ENCODE assay signal across 27 cellular contexts in the genomic region with DNA sequence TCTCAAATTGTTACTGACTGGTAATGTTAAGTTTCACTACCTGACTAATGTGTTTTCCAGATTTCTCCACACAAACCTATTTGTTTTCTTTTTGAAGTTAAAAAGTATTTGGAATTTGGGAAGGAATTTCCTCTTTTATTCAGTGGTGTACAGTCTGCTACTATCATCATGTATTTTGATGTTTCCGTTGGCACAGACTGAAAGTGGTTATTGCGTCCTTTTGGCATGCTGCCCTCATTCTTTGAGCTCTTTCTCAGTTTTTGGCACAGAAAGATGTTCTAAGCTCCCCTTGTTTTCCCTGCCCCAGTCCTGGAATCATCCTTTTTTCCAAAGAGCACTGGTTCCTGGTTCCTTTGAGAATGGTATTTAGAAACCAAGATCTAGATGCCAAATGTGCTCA. TPM values are rescaled to one million over a fixed set of nuclear protein-coding genes. Genes with fewer than 3 reads are reported as not detected.
DNase-seq lines count a peak whose midpoint lies in the region; ATAC-seq and TF ChIP-seq lines count a peak whose summit lies in the region.
"Had no signal": no experiment of that assay in that cellular context is flagged by ENCODE, and none has a peak within 500 bp of the region (broad histone marks: within the 10 kb centered on the region; RNA-seq: fewer than 3 reads in every experiment).

No MANE protein-coding gene starts in this region.

- H2BK120ac ChIP-seq in IMR-90 (ENCODE audit: low read depth, low read length) = no peak overlapping the region

- H3K9me1 ChIP-seq in IMR-90 (ENCODE audit: insufficient read depth, low read length) = peaks cover 4% of the 10 kb centered on the region

- no peak overlapping the region for H4K5ac ChIP-seq in IMR-90 (ENCODE audit: low read depth, low read length)

- no peak for TF ChIP-seq POLR2A in IMR-90 (IDR thresholded peaks at IDR 0.05; ENCODE audit: low read depth, low read length)
- TF ChIP-seq POLR2A in suprapubic skin (IDR thresholded peaks at IDR 0.05) = no peak

- H4K20me1 ChIP-seq in IMR-90 (ENCODE audit: insufficient read depth, low read length) = no peaks in the 10 kb centered on the region

- no peak overlapping the region for H2AK9ac ChIP-seq in IMR-90 (replicated peaks; ENCODE audit: low read depth, low read length, poor library complexity)

- in situ Hi-C loops in IMR-90 (cut with MboI; ENCODE audit: low sequenced_read_pairs) = no loop called here

- TF ChIP-seq RAD21 in IMR-90 (IDR thresholded peaks at IDR 0.05; ENCODE audit: low read length) = no peak

- no peak overlapping the region for H2BK15ac ChIP-seq in IMR-90 (ENCODE audit: low read depth, low read length)

- no peak for TF ChIP-seq CTCF in IMR-90 (conservative IDR thresholded peaks at IDR 0.05; ENCODE audit: low read depth, low read length)
- TF ChIP-seq CTCF in fibroblast of mammary gland (conservative IDR thresholded peaks at IDR 0.05; ENCODE audit: control insufficient read depth, insufficient read depth, low read depth, low read length) = no peak
- no peak for TF ChIP-seq CTCF in suprapubic skin (IDR thresholded peaks at IDR 0.05)

- H2AK5ac ChIP-seq in IMR-90 (ENCODE audit: low read depth, low read length) = no peak overlapping the region

- intact Hi-C loops in IMR-90 (cut with micrococcal nuclease) = no loop called here

- no peak overlapping the region for H2BK20ac ChIP-seq in IMR-90 (ENCODE audit: low read depth, low read length)

- no CpG with 5 or more reads among the region's 2 CpGs for WGBS in IMR-90 (ENCODE audit: extremely low coverage in 2 of 2, insufficient read length in 1 of 2), 2 experiments
- WGBS in suprapubic skin = 49% methylated on average over 2 of the region's 2 CpGs

- CTCF ChIA-PET in IMR-90 (lab: Yijun Ruan, JAX) = interaction anchor here (0.7 kb wide), 1 partner anchor 151 kb away, joined by 3 read pairs; no protein-coding TSS in a partner anchor

- no TSS peak for BruUV-seq in IMR-90 (replicated peaks; lab: Mats Ljungman, UMichigan)

- POLR2A ChIA-PET in IMR-90 (lab: Charles Lee; ENCODE audit: unreplicated experiment) = no interaction called here

- dilution Hi-C loops in IMR-90 (cut with HindIII; ENCODE audit: low sequenced_read_pairs, unreplicated experiment) = no loop called here

- no peak overlapping the region for H3K9ac ChIP-seq in IMR-90 (ENCODE audit: low read depth, low read length)
- no peak overlapping the region for H3K9ac ChIP-seq in adipocyte (ENCODE audit: low read length)
- H3K9ac ChIP-seq: neural progenitor cell had no signal

- H3K36me3 ChIP-seq in IMR-90 (ENCODE audit: control insufficient read depth, insufficient read depth, low read length) (peaks cover 7% of the 10 kb centered on the region; the same call in 1 of the 2 replicates), adipocyte (ENCODE audit: control insufficient read depth, insufficient read depth, low read length, severe bottlenecking) (peaks cover 26% of the 10 kb centered on the region), suprapubic skin (no peaks in the 10 kb centered on the region)
- H3K36me3 ChIP-seq: cardiac muscle cell, neural progenitor cell, SJCRH30 had no signal

- H3K27ac ChIP-seq in IMR-90 (ENCODE audit: insufficient read depth, low read length) (no peak overlapping the region), suprapubic skin (no peak overlapping the region)
- H3K27ac ChIP-seq: cardiac muscle cell, epithelial cell of prostate, left lung, neural progenitor cell, PC-9, psoas muscle, SJCRH30, spleen, VCaP had no signal

- H3K4me3 ChIP-seq in IMR-90 (ENCODE audit: insufficient read depth, low read depth, low read length) (no peak overlapping the region), adipocyte (ENCODE audit: low read length) (no peak overlapping the region), fibroblast of mammary gland (ENCODE audit: control insufficient read depth, low read depth, low read length) (no peak overlapping the region), suprapubic skin (no peak overlapping the region)
- H3K4me3 ChIP-seq: cardiac muscle cell, left lung, neural progenitor cell, PC-9, psoas muscle, SJCRH30, spleen had no signal

- no peak for ATAC-seq in IMR-90 (ENCODE audit: low read depth)
- ATAC-seq: HCT116, left lung, psoas muscle, T-helper 17 cell had no signal

- no peak overlapping the region for H3K4ac ChIP-seq in IMR-90 (ENCODE audit: low read depth, low read length)

- H3K9me3 ChIP-seq in IMR-90 (ENCODE audit: control insufficient read depth, insufficient read depth, low read length) = peaks cover 8% of the 10 kb centered on the region
- peaks cover 18% of the 10 kb centered on the region for H3K9me3 ChIP-seq in adipocyte (ENCODE audit: control insufficient read depth, low read length)
- H3K9me3 ChIP-seq in suprapubic skin = no peaks in the 10 kb centered on the region
- H3K9me3 ChIP-seq: SJCRH30 had no signal

- H3K4me1 ChIP-seq in IMR-90 (ENCODE audit: control insufficient read depth, insufficient read depth, low read length) (peaks cover 5% of the 10 kb centered on the region; the same call in 1 of the 2 replicates), adipocyte (ENCODE audit: control insufficient read depth, insufficient read depth, low read length) (peaks cover 7% of the 10 kb centered on the region), suprapubic skin (peaks cover 6% of the 10 kb centered on the region)
- H3K4me1 ChIP-seq: left lung, psoas muscle, SJCRH30 had no signal

- H3K4me2 ChIP-seq in IMR-90 (ENCODE audit: low read depth, low read length) = no peak overlapping the region
- H3K4me2 ChIP-seq: neural progenitor cell, PC-9 had no signal

- H3K18ac ChIP-seq in IMR-90 (ENCODE audit: low read depth, low read length) = no peak overlapping the region

- no peak overlapping the region for H4K8ac ChIP-seq in IMR-90 (ENCODE audit: low read depth in 2 of 2, low read length in 2 of 2)

- no peak overlapping the region for H3K23ac ChIP-seq in IMR-90 (ENCODE audit: low read depth, low read length)

- H2BK5ac ChIP-seq in IMR-90 (ENCODE audit: low read depth, low read length, poor library complexity, severe bottlenecking) = no peak overlapping the region

- H3K56ac ChIP-seq in IMR-90 (ENCODE audit: extremely low read depth, insufficient read depth, low read length) = no peak overlapping the region

- DNase-seq in IMR-90 = peak; percentile 45
- DNase-seq in adipocyte (ENCODE audit: low read depth) = peak; percentile 27
- peak; percentile 82 for DNase-seq in fibroblast of mammary gland (ENCODE audit: low read depth)
- peak; percentile 27 for DNase-seq in pulmonary artery endothelial cell (ENCODE audit: low read depth, low spot score)
- no peak for DNase-seq in NCI-H146 treated with DMSO at 0.1 percent for 48 hours (lab: John Stamatoyannopoulos, UW; ENCODE audit: unreplicated experiment)
- no peak for DNase-seq in 8988T
- no peak for DNase-seq in suprapubic skin (ENCODE audit: low spot score in 2 of 2)
- DNase-seq in middle frontal gyrus (ENCODE audit: extremely low spot score, low spot score) = no peak
- DNase-seq: activated CD8-positive, alpha-beta memory T cell treated with anti-CD3 and anti-CD28 coated beads, Interleukin-2, amount 50 U/mL, for 4 hours; activated naive CD8-positive, alpha-beta T cell treated with anti-CD3 and anti-CD28 coated beads, Interleukin-2, amount 10 ng/mL, durations not matched to agents 7 days and 5 days; DMS79 treated with DMSO at 0.1 percent for 48 hours; glutamatergic neuron; left lung; MM.1S; NCI-H1694; NCI-H345; NCI-H82; PC-9; psoas muscle; SJCRH30; spleen; T-helper 17 cell had no signal

- H3K14ac ChIP-seq in IMR-90 (replicated peaks; ENCODE audit: low read depth, low read length) = no peak overlapping the region

- H3K79me1 ChIP-seq in IMR-90 (ENCODE audit: low read depth in 1 of 2, low read length in 2 of 2) = 0 out of 4 replicates have a peak, but pooled peaks cover 0 to 5% of the 10 kb centered on the region in 2 experiments

- no peak overlapping the region for H4K91ac ChIP-seq in IMR-90 (ENCODE audit: insufficient read depth, low read depth, low read length)

- no peak for TF ChIP-seq EP300 in suprapubic skin (IDR thresholded peaks at IDR 0.05)

- no peak overlapping the region for H2AFZ ChIP-seq in IMR-90 (replicated peaks; ENCODE audit: low read length, poor library complexity)
- H2AFZ ChIP-seq: neural progenitor cell, PC-9 had no signal

- H3K27me3 ChIP-seq in IMR-90 (ENCODE audit: control insufficient read depth, insufficient read depth, low read length) (no peaks in the 10 kb centered on the region), adipocyte (replicated peaks; ENCODE audit: control insufficient read depth, insufficient read depth, low read length) (no peaks in the 10 kb centered on the region), suprapubic skin (no peaks in the 10 kb centered on the region)
- H3K27me3 ChIP-seq: cardiac muscle cell, left lung, neural progenitor cell, SJCRH30, spleen had no signal

TF ChIP-seq in IMR-90, 13 proteins besides CTCF, POLR2A, EP300 and RAD21 (continues in another document):
- TF ChIP-seq RFX5 (IDR thresholded peaks at IDR 0.05; ENCODE audit: low read depth, low read length) = no peak
- TF ChIP-seq MXI1 (IDR thresholded peaks at IDR 0.05; ENCODE audit: borderline replicate concordance, low read depth, low read length) = no peak
- TF ChIP-seq FOS (IDR thresholded peaks at IDR 0.05; ENCODE audit: low read depth, low read length) = no peak
- TF ChIP-seq MAZ (IDR thresholded peaks at IDR 0.05; ENCODE audit: borderline replicate concordance, low read depth, low read length) = no peak
- no peak for TF ChIP-seq CEBPB (IDR thresholded peaks at IDR 0.05; ENCODE audit: low read depth, low read length)
- no peak for TF ChIP-seq NFE2L2 (IDR thresholded peaks at IDR 0.05; ENCODE audit: low read depth, low read length)
- no peak for TF ChIP-seq SMC3 (IDR thresholded peaks at IDR 0.05; ENCODE audit: low read depth, low read length)
- TF ChIP-seq, protein P1, sequence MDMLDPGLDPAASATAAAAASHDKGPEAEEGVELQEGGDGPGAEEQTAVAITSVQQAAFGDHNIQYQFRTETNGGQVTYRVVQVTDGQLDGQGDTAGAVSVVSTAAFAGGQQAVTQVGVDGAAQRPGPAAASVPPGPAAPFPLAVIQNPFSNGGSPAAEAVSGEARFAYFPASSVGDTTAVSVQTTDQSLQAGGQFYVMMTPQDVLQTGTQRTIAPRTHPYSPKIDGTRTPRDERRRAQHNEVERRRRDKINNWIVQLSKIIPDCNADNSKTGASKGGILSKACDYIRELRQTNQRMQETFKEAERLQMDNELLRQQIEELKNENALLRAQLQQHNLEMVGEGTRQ (IDR thresholded peaks at IDR 0.05; ENCODE audit: low read depth, low read length) = no peak
- no peak for TF ChIP-seq MAFK (IDR thresholded peaks at IDR 0.05; ENCODE audit: low read depth, low read length)

RNA-seq across cellular contexts. Expression of a gene that starts 31.4 kb away (rescaled TPM):
- total RNA-seq in IMR-90 (2012; rRNA removed) = 53.2 and 94.7 TPM in 2 replicates
- 102 and 139 TPM in 2 replicates for polyA plus RNA-seq in IMR-90 (2012; rRNA removed)
- 4.0 and 8.4 TPM in 2 replicates for polyA plus RNA-seq in IMR-90 (2012; cell fraction: cytosol; rRNA removed)
- 1.5 and 27.7 TPM in 2 replicates for polyA plus RNA-seq in IMR-90 (2012; cell fraction: nucleus; rRNA removed; ENCODE audit: low replicate concordance)
- total RNA-seq in pulmonary artery endothelial cell = 240 and 310 TPM in 2 replicates
- total RNA-seq in suprapubic skin = 10 to 100 TPM; 28.2 to 63.5 (median 54.4) TPM

Comparison
In these comparisons a context has a peak if more than half of its experiments do, and no peak if none do; other contexts are left out.
1. DNase-seq: peak in IMR-90 (single experiment), adipocyte (single experiment), fibroblast of mammary gland (single experiment) and pulmonary artery endothelial cell (single experiment); none in NCI-H146 treated with DMSO at 0.1 percent for 48 hours (single experiment), 8988T (single experiment), suprapubic skin (0 of 2) and middle frontal gyrus (single experiment).